11 cellular contexts compared by ENCODE assay signal in genomic region chr1:219794085-219794743, GRCh38.
A peak's percentile ranks its signal among the peaks of the same experiment; 100 is the strongest.
DNase-seq lines count a peak whose midpoint lies in the region; ATAC-seq lines count a peak whose summit lies in the region.
"Had no signal": no experiment of that assay in that cellular context is flagged by ENCODE, and none has a peak within 500 bp of the region (broad histone marks: within the 10 kb centered on the region; RNA-seq: fewer than 3 reads in every experiment).

No MANE protein-coding gene starts in this region.

- no peak overlapping the region for H3K27ac Mint-ChIP-seq in stimulated activated naive B cell treated with anti-CD40 and anti-IgM and Interleukin-4, amounts not matched to agents 10 μg/mL and 1 μg/mL and 100 μg/mL, for 72 hours
- H3K27ac Mint-ChIP-seq in CD8-positive, alpha-beta memory T cell = no peak overlapping the region

- CTCF ChIA-PET in CD8-positive, alpha-beta memory T cell (lab: Charles Lee) = no interaction called here

- no peaks in the 10 kb centered on the region for H3K4me1 ChIP-seq in CD8-positive, alpha-beta memory T cell (ENCODE audit: insufficient read depth, low read length)

- H3K27me3 Mint-ChIP-seq in stimulated activated naive B cell treated with anti-CD40 and anti-IgM and Interleukin-4, amounts not matched to agents 10 μg/mL and 1 μg/mL and 100 μg/mL, for 72 hours = peaks cover 10 to 14% of the 10 kb centered on the region in 2 donors
- H3K27me3 Mint-ChIP-seq in CD8-positive, alpha-beta memory T cell = peaks cover 2 to 13% of the 10 kb centered on the region in 2 donors

- H3K36me3 ChIP-seq in CD8-positive, alpha-beta memory T cell (ENCODE audit: insufficient read depth, low read length) = no peaks in the 10 kb centered on the region
- H3K36me3 ChIP-seq: neutrophil had no signal

- POLR2A ChIA-PET in CD8-positive, alpha-beta memory T cell (lab: Charles Lee) = no interaction called here

- H3K27ac ChIP-seq in CD8-positive, alpha-beta memory T cell (ENCODE audit: low read depth, low read length) = no peak overlapping the region
- H3K27ac ChIP-seq: neutrophil, skin epidermis had no signal

- ATAC-seq in GM18907 (IDR thresholded peaks at IDR 0.05; ENCODE audit: unreplicated experiment) (peak; percentile 56), GM21825 (IDR thresholded peaks at IDR 0.05; ENCODE audit: unreplicated experiment) (peak; percentile 74), HG03460 (IDR thresholded peaks at IDR 0.05; ENCODE audit: unreplicated experiment) (peak; percentile 53)
- ATAC-seq in stimulated activated naive B cell treated with anti-CD40 and anti-IgM and Interleukin-4, amounts not matched to agents 10 μg/mL and 1 μg/mL and 100 μg/mL, for 72 hours (replicated peaks) = peak; percentile 51 to 52
- ATAC-seq: activated CD4-positive, CD25-positive, alpha-beta regulatory T cell treated with anti-CD3 and anti-CD28 coated beads, Interleukin-2, amount 50 U/mL, for 24 hours had no signal

- no peaks in the 10 kb centered on the region for H3K27me3 ChIP-seq in CD8-positive, alpha-beta memory T cell (ENCODE audit: insufficient read depth, low read length, poor library complexity, severe bottlenecking)
- H3K27me3 ChIP-seq: neutrophil had no signal

- no peaks in the 10 kb centered on the region for H3K36me3 Mint-ChIP-seq in stimulated activated naive B cell treated with anti-CD40 and anti-IgM and Interleukin-4, amounts not matched to agents 10 μg/mL and 1 μg/mL and 100 μg/mL, for 72 hours
- H3K36me3 Mint-ChIP-seq in CD8-positive, alpha-beta memory T cell = no peaks in the 10 kb centered on the region

- peaks cover 0 to 3% of the 10 kb centered on the region in 2 donors for H3K9me3 Mint-ChIP-seq in stimulated activated naive B cell treated with anti-CD40 and anti-IgM and Interleukin-4, amounts not matched to agents 10 μg/mL and 1 μg/mL and 100 μg/mL, for 72 hours
- H3K9me3 Mint-ChIP-seq in CD8-positive, alpha-beta memory T cell = peaks cover 0 to 8% (median 2%) of the 10 kb centered on the region in 5 donors

- no peaks in the 10 kb centered on the region for H3K9me3 ChIP-seq in CD8-positive, alpha-beta memory T cell (ENCODE audit: low read length)
- H3K9me3 ChIP-seq: neutrophil had no signal

- H3K4me1 Mint-ChIP-seq in stimulated activated naive B cell treated with anti-CD40 and anti-IgM and Interleukin-4, amounts not matched to agents 10 μg/mL and 1 μg/mL and 100 μg/mL, for 72 hours = peaks cover 0 to 2% of the 10 kb centered on the region in 2 donors
- H3K4me1 Mint-ChIP-seq in CD8-positive, alpha-beta memory T cell = no peaks in the 10 kb centered on the region

- no peak overlapping the region for H3K4me3 Mint-ChIP-seq in stimulated activated naive B cell treated with anti-CD40 and anti-IgM and Interleukin-4, amounts not matched to agents 10 μg/mL and 1 μg/mL and 100 μg/mL, for 72 hours
- H3K4me3 Mint-ChIP-seq in CD8-positive, alpha-beta memory T cell = no peak overlapping the region

- DNase-seq in stimulated activated naive B cell treated with anti-CD40 and anti-IgM and Interleukin-4, amounts not matched to agents 10 μg/mL and 1 μg/mL and 100 μg/mL, for 72 hours = no peak
- DNase-seq in NCI-H2196 treated with DMSO at 0.1 percent for 48 hours (lab: John Stamatoyannopoulos, UW; ENCODE audit: unreplicated experiment) (no peak), mesenteric fat pad (ENCODE audit: low spot score) (no peak)
- no peak for DNase-seq in CD8-positive, alpha-beta memory T cell
- DNase-seq: Calu3 had no signal

- H3K4me3 ChIP-seq in CD8-positive, alpha-beta memory T cell (ENCODE audit: low read length) = no peak overlapping the region
- H3K4me3 ChIP-seq: skin epidermis had no signal
